ENCODE assay signal across 9 cellular contexts in the genomic region with DNA sequence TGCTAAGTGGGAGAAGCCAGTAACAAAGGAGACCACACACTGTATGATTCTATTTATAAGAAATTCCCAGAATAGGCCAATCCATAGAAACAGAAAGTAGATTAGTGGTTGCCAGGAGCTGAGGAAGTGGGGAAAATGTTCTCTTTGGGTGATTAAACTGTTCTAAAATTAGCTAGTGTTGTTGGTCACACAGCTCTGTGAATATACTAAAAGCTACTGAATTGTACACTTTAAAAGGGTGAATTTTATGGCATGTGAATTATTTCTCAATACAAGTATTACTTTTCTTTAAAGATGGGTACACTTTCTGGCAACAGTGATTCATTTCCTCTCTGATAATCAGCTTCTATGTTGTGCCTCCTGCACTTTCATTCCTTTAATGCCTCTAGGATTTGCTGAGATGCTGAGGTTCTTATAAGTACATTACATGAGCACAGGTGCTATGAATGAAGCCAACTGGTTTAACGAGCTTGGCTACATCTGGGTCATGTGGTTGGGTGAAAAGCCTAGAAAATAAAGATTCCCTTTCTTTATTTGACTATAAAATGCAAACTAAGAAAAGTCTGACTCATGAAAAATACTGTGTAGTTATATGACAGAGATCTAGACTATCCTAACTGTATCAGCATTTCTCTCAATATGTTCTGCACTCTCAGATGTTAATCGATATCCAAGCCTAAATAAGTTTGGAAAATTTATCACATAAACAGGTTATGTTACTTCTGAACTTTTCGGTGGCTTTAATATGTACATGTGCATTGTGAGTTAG.
DNase-seq lines count a peak whose midpoint lies in the region; ATAC-seq and TF ChIP-seq lines count a peak whose summit lies in the region.
"Had no signal": no experiment of that assay in that cellular context is flagged by ENCODE, and none has a peak within 500 bp of the region (broad histone marks: within the 10 kb centered on the region; RNA-seq: fewer than 3 reads in every experiment).

No MANE protein-coding gene starts in this region.

- TF ChIP-seq CTCF in DOHH2 (IDR thresholded peaks at IDR 0.05; ENCODE audit: low read depth, low read length, poor library complexity, severe bottlenecking), result no peak
- TF ChIP-seq CTCF in foreskin keratinocyte (conservative IDR thresholded peaks at IDR 0.05), result no peak

- peaks cover 9% of the 10 kb centered on the region for H3K79me2 ChIP-seq in DOHH2 (ENCODE audit: control insufficient read depth, low read length)

- no peak overlapping the region for H3K27ac ChIP-seq in DOHH2 (ENCODE audit: low read depth, low read length)
- H3K27ac ChIP-seq in foreskin keratinocyte, result peak overlapping the region; percentile 1
- no peak overlapping the region for H3K27ac ChIP-seq in substantia nigra (ENCODE audit: low read depth, low read length, poor library complexity, severe bottlenecking)
- H3K27ac ChIP-seq: VCaP had no signal

- H3K9me2 ChIP-seq in DOHH2 (replicated peaks; ENCODE audit: control insufficient read depth, low read length), result no peaks in the 10 kb centered on the region

- H3K9me3 ChIP-seq in DOHH2 (ENCODE audit: control insufficient read depth, insufficient read depth, low read length), result no peaks in the 10 kb centered on the region

- H3K36me3 ChIP-seq in DOHH2 (ENCODE audit: control insufficient read depth, low read length), result peaks cover 57% of the 10 kb centered on the region

- H3K4me1 ChIP-seq in DOHH2 (ENCODE audit: control insufficient read depth, low read length) (peaks cover 48% of the 10 kb centered on the region), foreskin keratinocyte (peaks cover 13% of the 10 kb centered on the region)

- H3K27me3 ChIP-seq in DOHH2 (ENCODE audit: control insufficient read depth, low read length), result no peaks in the 10 kb centered on the region
- H3K27me3 ChIP-seq in foreskin keratinocyte, result no peaks in the 10 kb centered on the region

- H3F3A ChIP-seq in DOHH2 (ENCODE audit: control insufficient read depth, insufficient read depth), result no peaks in the 10 kb centered on the region

- no peaks in the 10 kb centered on the region for H4K20me1 ChIP-seq in DOHH2 (ENCODE audit: control insufficient read depth, insufficient read depth, low read depth, low read length)

- in situ Hi-C loops in ACHN (cut with HindIII; ENCODE audit: low pct_ligation_motif_present, low pct_unique_long_range_greater_than_20kb, low sequenced_read_pairs), result no loop called here

- H3K4me2 ChIP-seq in DOHH2 (ENCODE audit: low read length), result peak overlapping the region; percentile 35

- ATAC-seq in SK-N-SH treated with all-trans-retinoic acid at 6 μM for 48 hours (peak; percentile 76), foreskin keratinocyte (peak; percentile 87), GM18868 (IDR thresholded peaks at IDR 0.05; ENCODE audit: unreplicated experiment) (no peak)

- DNase-seq in foreskin keratinocyte (peak; percentile 83 to 91), pons (ENCODE audit: low spot score) (peak; percentile 44), substantia nigra (lab: John Stamatoyannopoulos, UW) (no peak), NCI-H1436 treated with DMSO at 0.1 percent for 48 hours (lab: John Stamatoyannopoulos, UW) (no peak), ACHN (no peak)

- no peak overlapping the region for H3K4me3 ChIP-seq in DOHH2 (ENCODE audit: low read length)

TF ChIP-seq in SK-N-SH treated with all-trans-retinoic acid at 6 μM for 48 hours, 23 proteins besides CTCF, POLR2A, EP300 and RAD21:
- TF ChIP-seq, protein P1, sequence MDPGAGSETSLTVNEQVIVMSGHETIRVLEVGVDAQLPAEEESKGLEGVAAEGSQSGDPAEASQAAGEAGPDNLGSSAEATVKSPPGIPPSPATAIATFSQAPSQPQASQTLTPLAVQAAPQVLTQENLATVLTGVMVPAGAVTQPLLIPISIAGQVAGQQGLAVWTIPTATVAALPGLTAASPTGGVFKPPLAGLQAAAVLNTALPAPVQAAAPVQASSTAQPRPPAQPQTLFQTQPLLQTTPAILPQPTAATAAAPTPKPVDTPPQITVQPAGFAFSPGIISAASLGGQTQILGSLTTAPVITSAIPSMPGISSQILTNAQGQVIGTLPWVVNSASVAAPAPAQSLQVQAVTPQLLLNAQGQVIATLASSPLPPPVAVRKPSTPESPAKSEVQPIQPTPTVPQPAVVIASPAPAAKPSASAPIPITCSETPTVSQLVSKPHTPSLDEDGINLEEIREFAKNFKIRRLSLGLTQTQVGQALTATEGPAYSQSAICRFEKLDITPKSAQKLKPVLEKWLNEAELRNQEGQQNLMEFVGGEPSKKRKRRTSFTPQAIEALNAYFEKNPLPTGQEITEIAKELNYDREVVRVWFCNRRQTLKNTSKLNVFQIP (CRISPR knock-in tag; IDR thresholded peaks at IDR 0.05; ENCODE audit: borderline replicate concordance, low read depth), result no peak
- no peak for TF ChIP-seq RARB (CRISPR knock-in tag; IDR thresholded peaks at IDR 0.05)
- no peak for TF ChIP-seq TCF4 (CRISPR knock-in tag; IDR thresholded peaks at IDR 0.05; ENCODE audit: borderline replicate concordance)
- TF ChIP-seq, protein P2, sequence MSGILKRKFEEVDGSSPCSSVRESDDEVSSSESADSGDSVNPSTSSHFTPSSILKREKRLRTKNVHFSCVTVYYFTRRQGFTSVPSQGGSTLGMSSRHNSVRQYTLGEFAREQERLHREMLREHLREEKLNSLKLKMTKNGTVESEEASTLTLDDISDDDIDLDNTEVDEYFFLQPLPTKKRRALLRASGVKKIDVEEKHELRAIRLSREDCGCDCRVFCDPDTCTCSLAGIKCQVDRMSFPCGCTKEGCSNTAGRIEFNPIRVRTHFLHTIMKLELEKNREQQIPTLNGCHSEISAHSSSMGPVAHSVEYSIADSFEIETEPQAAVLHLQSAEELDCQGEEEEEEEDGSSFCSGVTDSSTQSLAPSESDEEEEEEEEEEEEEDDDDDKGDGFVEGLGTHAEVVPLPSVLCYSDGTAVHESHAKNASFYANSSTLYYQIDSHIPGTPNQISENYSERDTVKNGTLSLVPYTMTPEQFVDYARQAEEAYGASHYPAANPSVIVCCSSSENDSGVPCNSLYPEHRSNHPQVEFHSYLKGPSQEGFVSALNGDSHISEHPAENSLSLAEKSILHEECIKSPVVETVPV (CRISPR knock-in tag; IDR thresholded peaks at IDR 0.05), result no peak
- no peak for TF ChIP-seq ZNF8 (CRISPR knock-in tag; IDR thresholded peaks at IDR 0.05)
- TF ChIP-seq ZNF70 (CRISPR knock-in tag; IDR thresholded peaks at IDR 0.05), result no peak
- TF ChIP-seq ESRRG (CRISPR knock-in tag; IDR thresholded peaks at IDR 0.05), result no peak
- no peak for TF ChIP-seq ZFP3 (CRISPR knock-in tag; IDR thresholded peaks at IDR 0.05)
- no peak for TF ChIP-seq OSR1 (CRISPR knock-in tag; IDR thresholded peaks at IDR 0.05)
TF ChIP-seq in SK-N-SH treated with all-trans-retinoic acid at 6 μM for 48 hours: peak in this region for 0.

Comparison
In these comparisons a context has a peak if more than half of its experiments do, and no peak if none do; other contexts are left out.
1. DNase-seq: peak in foreskin keratinocyte (2 of 2) and pons (single experiment); none in substantia nigra (0 of 49), NCI-H1436 treated with DMSO at 0.1 percent for 48 hours (single experiment) and ACHN (single experiment).